ENCODE assay signal across 32 cellular contexts in genomic region chr4:141283152-141283551, GRCh38.
"Had no signal": no experiment of that assay in that cellular context is flagged by ENCODE, and none has a peak within 500 bp of the region (broad histone marks: within the 10 kb centered on the region; RNA-seq: fewer than 3 reads in every experiment).

No MANE protein-coding gene starts in this region.

- DNase-seq: MG63, NCI-H1048, NCI-H1092 treated with DMSO at 0.1 percent for 48 hours, NCI-H1105 treated with DMSO at 0.1 percent for 48 hours, NCI-H1417, NCI-H1436, NCI-H146, NCI-H1694, NCI-H187, NCI-H1930, NCI-H2029 treated with DMSO at 0.1 percent for 48 hours, NCI-H2081 treated with DMSO at 0.1 percent for 48 hours, NCI-H2107, NCI-H2171, NCI-H226, NCI-H446 treated with DMSO at 0.1 percent for 48 hours, NCI-H510A, NCI-H524, NCI-H526, NCI-H69, NCI-H748 treated with DMSO at 0.1 percent for 48 hours, NCI-H82, PC-9, Right ventricle myocardium superior, SHP77 treated with DMSO at 0.1 percent for 48 hours, SK-N-SH, SW 1271, T-helper 1 cell had no signal

- H3K9ac ChIP-seq: SK-N-SH had no signal

- H3K4me3 ChIP-seq: MG63, PC-9, SJSA1 had no signal

- H3K9me2 ChIP-seq: SK-N-SH had no signal

- H3K27ac ChIP-seq: PC-9, SJSA1 had no signal

- H2AFZ ChIP-seq: PC-9 had no signal

- H3K9me3 ChIP-seq: MG63, SJSA1, SK-N-SH had no signal

- H3K4me3 Mint-ChIP-seq: T-helper 1 cell treated with Interleukin-12 subunit alpha and Interleukin-12 subunit beta and Interleukin-4 antibody, amounts not matched to agents 30 μg/mL and 1 μg/mL, for 36 hours had no signal

- H3K36me3 ChIP-seq: MG63, SJSA1 had no signal

- ATAC-seq: Panc1 had no signal

- H3K27me3 ChIP-seq: MG63, SJSA1 had no signal

- FAIRE-seq: RCC 7860 had no signal

- H3K4me2 ChIP-seq: PC-9, SK-N-SH had no signal

- H3K4me1 ChIP-seq: SJSA1 had no signal

- H3K9me3 Mint-ChIP-seq: T-helper 1 cell treated with Interleukin-12 subunit alpha and Interleukin-12 subunit beta and Interleukin-4 antibody, amounts not matched to agents 30 μg/mL and 1 μg/mL, for 36 hours had no signal

- H3K27ac Mint-ChIP-seq: T-helper 1 cell treated with Interleukin-12 subunit alpha and Interleukin-12 subunit beta and Interleukin-4 antibody, amounts not matched to agents 30 μg/mL and 1 μg/mL, for 36 hours had no signal
